In the genomic region with DNA sequence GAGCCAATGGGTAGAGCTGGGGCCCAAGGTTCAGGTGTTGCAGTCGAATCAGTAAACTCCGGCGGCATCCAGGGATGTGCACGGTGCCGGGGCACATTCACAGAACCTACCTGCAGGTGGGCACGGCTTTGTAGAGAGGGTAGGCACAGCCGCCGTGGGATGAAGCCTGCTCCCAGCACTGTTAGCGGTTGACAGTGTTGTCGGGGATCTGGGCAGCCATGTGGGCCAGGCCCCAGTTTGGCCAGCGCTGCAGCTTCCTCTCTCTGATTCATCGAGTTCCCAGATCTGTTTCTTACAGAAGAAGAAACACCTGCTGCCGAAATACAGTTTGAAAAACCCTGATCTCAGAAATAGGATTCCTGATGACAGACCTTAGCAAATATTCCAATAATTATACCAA, we compare ENCODE assay signal across 18 cellular contexts.
"Had no signal": no experiment of that assay in that cellular context is flagged by ENCODE, and none has a peak within 500 bp of the region (broad histone marks: within the 10 kb centered on the region; RNA-seq: fewer than 3 reads in every experiment).

No MANE protein-coding gene starts in this region.

- ATAC-seq: effector memory CD8-positive, alpha-beta T cell; natural killer cell had no signal

- H3K4me3 ChIP-seq: ovary, right atrium auricular region, smooth muscle cell, suprapubic skin, thyroid gland, uterus had no signal

- FAIRE-seq: colon had no signal

- H3K27me3 Mint-ChIP-seq: effector memory CD8-positive, alpha-beta T cell; type B pancreatic cell had no signal

- H3K4me2 ChIP-seq: smooth muscle cell had no signal

- H3K27ac Mint-ChIP-seq: dendritic cell treated with granulocyte-macrophage colony-stimulating factor and Interleukin-4, amounts not matched to agents 40 ng/mL and 50 ng/mL, for 4 days; effector memory CD8-positive, alpha-beta T cell; natural killer cell; type B pancreatic cell had no signal

- H3K27me3 ChIP-seq: ovary, right atrium auricular region, suprapubic skin, thyroid gland, uterus had no signal

- H3K9me3 ChIP-seq: ovary, right atrium auricular region, suprapubic skin, thyroid gland, uterus had no signal

- H3K4me3 Mint-ChIP-seq: dendritic cell treated with granulocyte-macrophage colony-stimulating factor and Interleukin-4, amounts not matched to agents 40 ng/mL and 50 ng/mL, for 4 days; effector memory CD8-positive, alpha-beta T cell; natural killer cell; neural crest cell; type B pancreatic cell had no signal

- DNase-seq: effector memory CD8-positive, alpha-beta T cell; erythroblast; foreskin melanocyte; hippocampal formation; kidney glomerular epithelial cell; natural killer cell; ovary; stimulated activated CD4-positive, alpha-beta T cell treated with anti-CD3 and anti-CD28 coated beads, Interleukin-2, amount 100 ng/mL, for 48 hours; stimulated activated naive CD4-positive, alpha-beta T cell treated with Interleukin-2 at 50 U/mL for 16 hours; uterus had no signal

- H3K36me3 Mint-ChIP-seq: natural killer cell had no signal

- H3K36me3 ChIP-seq: ovary, right atrium auricular region, thyroid gland, uterus had no signal

- H3K4me1 ChIP-seq: right atrium auricular region, uterus had no signal

- H3K27ac ChIP-seq: ovary, right atrium auricular region, suprapubic skin, thyroid gland, uterus had no signal

- H3K9me3 Mint-ChIP-seq: dendritic cell treated with granulocyte-macrophage colony-stimulating factor and Interleukin-4, amounts not matched to agents 40 ng/mL and 50 ng/mL, for 4 days; effector memory CD8-positive, alpha-beta T cell; natural killer cell; neural crest cell; type B pancreatic cell had no signal
